Comparison of ENCODE assay signal across 9 cellular contexts in the genomic region with DNA sequence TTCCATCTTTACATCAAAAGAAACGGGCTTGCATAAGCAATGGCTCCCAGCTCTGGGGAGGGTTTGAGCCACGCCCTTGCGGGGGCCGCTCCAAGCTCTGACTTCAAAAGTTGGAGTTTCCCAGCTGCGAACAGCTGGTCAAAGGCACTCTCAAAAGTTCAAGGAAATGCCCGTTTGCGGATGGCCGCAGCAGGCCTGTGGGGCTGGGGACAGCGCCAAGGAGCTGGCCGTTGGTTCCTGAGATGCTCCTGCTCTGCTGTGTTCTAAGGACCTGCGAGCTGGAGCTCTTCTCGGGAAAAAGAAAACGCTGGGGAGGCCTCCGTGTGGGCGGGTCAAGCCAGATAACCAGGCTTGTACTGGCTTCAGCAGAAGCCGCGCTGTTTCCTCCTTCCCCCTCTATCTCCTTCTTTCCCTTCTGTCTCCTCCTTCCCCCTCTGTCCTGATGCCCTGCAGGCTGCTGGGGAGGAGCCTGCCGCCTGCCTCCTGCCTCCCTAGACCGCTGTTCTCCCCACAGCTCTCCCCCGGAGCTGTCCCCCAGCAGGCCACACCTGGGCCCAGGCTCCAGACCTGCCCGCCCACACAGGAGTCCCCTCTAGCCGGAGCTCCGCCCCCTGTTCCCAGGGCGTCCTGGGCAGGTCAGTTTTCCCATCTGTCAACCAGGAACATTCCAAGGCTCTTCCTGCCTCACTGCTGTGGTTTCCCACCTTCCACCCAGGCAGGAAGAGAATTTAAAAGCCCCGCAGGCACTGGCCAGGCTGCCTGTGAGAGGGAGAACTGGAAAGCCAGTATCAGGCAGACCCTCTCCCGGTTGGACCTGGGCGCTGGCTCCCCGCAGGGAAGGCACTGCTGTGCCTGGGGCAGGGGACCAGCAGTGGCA. TPM values are rescaled to one million over a fixed set of nuclear protein-coding genes. Genes with fewer than 3 reads are reported as not detected.
DNase-seq lines count a peak whose midpoint lies in the region; ATAC-seq and TF ChIP-seq lines count a peak whose summit lies in the region.
"Had no signal": no experiment of that assay in that cellular context is flagged by ENCODE, and none has a peak within 500 bp of the region (broad histone marks: within the 10 kb centered on the region; RNA-seq: fewer than 3 reads in every experiment).

No MANE protein-coding gene starts in this region.

- DNase-seq in AG09309 (ENCODE audit: low read depth) (peak; percentile 24), HK-2 (ENCODE audit: unreplicated experiment) (peak; percentile 58), heart right ventricle (peak; percentile 65 to 69), sigmoid colon (peak; percentile 86), cortex of kidney (lab: John Stamatoyannopoulos, UW) (no peak)
- DNase-seq in activated T-helper 2 cell treated with anti-CD3 and anti-CD28 coated beads, Interferon-gamma antibody, Interleukin-2, Interleukin-4, amounts not matched to agents 10 μg/mL and 5 μg/mL and 100 μg/mL, durations not matched to agents 14 hours and 24 hours and 36 hours (ENCODE audit: low spot score), result no peak
- DNase-seq in stimulated activated naive CD4-positive, alpha-beta T cell (lab: John Stamatoyannopoulos, UW), result no peak
- DNase-seq in NK-92 treated with Interleukin-12 subunit alpha and Interleukin-12 subunit beta, amount 100 ng/mL, for 24 hours (lab: John Stamatoyannopoulos, UW), result no peak

- H3K27me3 ChIP-seq in heart right ventricle (no peaks in the 10 kb centered on the region), sigmoid colon (no peaks in the 10 kb centered on the region)

- H3K27ac ChIP-seq in heart right ventricle, result peak overlapping the region in 8 of 10 donors; percentile 36 to 76 (median 70)
- peak overlapping the region; percentile 64 to 73 (median 67) for H3K27ac ChIP-seq in sigmoid colon

- H3K4me1 ChIP-seq in heart right ventricle (peaks cover 0 to 64% (median 48%) of the 10 kb centered on the region in 9 donors), sigmoid colon (peaks cover 0 to 45% (median 22%) of the 10 kb centered on the region in 4 donors)

- peak; percentile 31 to 79 (median 64) for ATAC-seq in heart right ventricle

- no peak for TF ChIP-seq EP300 in sigmoid colon (IDR thresholded peaks at IDR 0.05)

- H3K36me3 Mint-ChIP-seq in activated T-helper 2 cell treated with anti-CD3 and anti-CD28 coated beads, Interferon-gamma antibody, Interleukin-2, Interleukin-4, amounts not matched to agents 10 μg/mL and 5 μg/mL and 100 μg/mL, durations not matched to agents 14 hours and 24 hours and 36 hours (ENCODE audit: low read depth), result peaks cover 14% of the 10 kb centered on the region

- H3K9me3 ChIP-seq in heart right ventricle, result no peaks in the 10 kb centered on the region
- no peaks in the 10 kb centered on the region for H3K9me3 ChIP-seq in sigmoid colon

- intact Hi-C loops in activated T-helper 2 cell treated with anti-CD3 and anti-CD28 coated beads, Interferon-gamma antibody, Interleukin-2, Interleukin-4, amounts not matched to agents 10 μg/mL and 5 μg/mL and 100 μg/mL, durations not matched to agents 14 hours and 24 hours and 36 hours (cut with micrococcal nuclease), result no loop called here
- intact Hi-C loops in heart right ventricle (cut with DNase I) (loop anchor here in 1 of 10 donors (10.0 kb wide), 1 partner anchor 253 kb away; no protein-coding TSS in a partner anchor), sigmoid colon (cut with DNase I) (no loop called here)

- H3K4me3 ChIP-seq in AG09309 (ENCODE audit: control insufficient read depth, low read depth, low read length) (peak overlapping the region; percentile 1), heart right ventricle (peak overlapping the region in 6 of 10 donors; percentile 17 to 40 (median 31)), sigmoid colon (peak overlapping the region in 3 of 4 donors; percentile 7 to 17 (median 17))

- no peaks in the 10 kb centered on the region for H3K9me3 Mint-ChIP-seq in activated T-helper 2 cell treated with anti-CD3 and anti-CD28 coated beads, Interferon-gamma antibody, Interleukin-2, Interleukin-4, amounts not matched to agents 10 μg/mL and 5 μg/mL and 100 μg/mL, durations not matched to agents 14 hours and 24 hours and 36 hours
- H3K9me3 Mint-ChIP-seq: central memory CD8-positive, alpha-beta T cell had no signal

- H3K4me1 Mint-ChIP-seq in activated T-helper 2 cell treated with anti-CD3 and anti-CD28 coated beads, Interferon-gamma antibody, Interleukin-2, Interleukin-4, amounts not matched to agents 10 μg/mL and 5 μg/mL and 100 μg/mL, durations not matched to agents 14 hours and 24 hours and 36 hours (ENCODE audit: low read depth), result peaks cover 6% of the 10 kb centered on the region
- H3K4me1 Mint-ChIP-seq: central memory CD8-positive, alpha-beta T cell had no signal

- WGBS in heart right ventricle, 2 donors, result 30 to 36% methylated on average over 28 of the region's 28 CpGs
- 15 to 25% methylated on average over 28 of the region's 28 CpGs for WGBS in sigmoid colon, 2 donors

- TF ChIP-seq POLR2A in sigmoid colon (IDR thresholded peaks at IDR 0.05), result no peak

- no peaks in the 10 kb centered on the region for H3K27me3 Mint-ChIP-seq in activated T-helper 2 cell treated with anti-CD3 and anti-CD28 coated beads, Interferon-gamma antibody, Interleukin-2, Interleukin-4, amounts not matched to agents 10 μg/mL and 5 μg/mL and 100 μg/mL, durations not matched to agents 14 hours and 24 hours and 36 hours (ENCODE audit: low read depth)
- H3K27me3 Mint-ChIP-seq: central memory CD8-positive, alpha-beta T cell had no signal

- peak overlapping the region; percentile 61 for H3K4me3 Mint-ChIP-seq in activated T-helper 2 cell treated with anti-CD3 and anti-CD28 coated beads, Interferon-gamma antibody, Interleukin-2, Interleukin-4, amounts not matched to agents 10 μg/mL and 5 μg/mL and 100 μg/mL, durations not matched to agents 14 hours and 24 hours and 36 hours (ENCODE audit: low read depth)
- H3K4me3 Mint-ChIP-seq: central memory CD8-positive, alpha-beta T cell had no signal

- peaks cover 0 to 40% (median 16%) of the 10 kb centered on the region in 9 donors for H3K36me3 ChIP-seq in heart right ventricle
- peaks cover 0 to 31% (median 18%) of the 10 kb centered on the region in 4 donors for H3K36me3 ChIP-seq in sigmoid colon

- no peak for TF ChIP-seq CTCF in AG09309 (IDR thresholded peaks at IDR 0.05; ENCODE audit: control insufficient read depth, insufficient read depth, low read depth, low read length, missing control alignments)
- no peak for TF ChIP-seq CTCF in heart right ventricle (IDR thresholded peaks at IDR 0.05)
- TF ChIP-seq CTCF in sigmoid colon (IDR thresholded peaks at IDR 0.05), result no peak

- H3K27ac Mint-ChIP-seq in activated T-helper 2 cell treated with anti-CD3 and anti-CD28 coated beads, Interferon-gamma antibody, Interleukin-2, Interleukin-4, amounts not matched to agents 10 μg/mL and 5 μg/mL and 100 μg/mL, durations not matched to agents 14 hours and 24 hours and 36 hours, result no peak overlapping the region

RNA-seq across cellular contexts. Expression of gene KLF11, which starts 14.1 kb away (rescaled TPM):
- total RNA-seq in activated T-helper 2 cell treated with anti-CD3 and anti-CD28 coated beads, Interferon-gamma antibody, Interleukin-2, Interleukin-4, amounts not matched to agents 10 μg/mL and 5 μg/mL and 100 μg/mL, durations not matched to agents 14 hours and 24 hours and 36 hours, result 7.9 and 9.2 TPM in 2 replicates
- total RNA-seq in heart right ventricle (10 to 100 TPM; 13.3 to 33.7 (median 20.0) TPM), sigmoid colon (10 to 100 TPM; 18.5 to 41.3 (median 29.7) TPM)
- polyA plus RNA-seq in heart right ventricle (1 to 10 TPM; 6.1 to 7.2 TPM), sigmoid colon (1 to 10 TPM; 3.9 to 7.2 (median 5.8) TPM)

RNA-seq across cellular contexts. Expression of gene CYS1, which starts 22.7 kb away (rescaled TPM):
- total RNA-seq in activated T-helper 2 cell treated with anti-CD3 and anti-CD28 coated beads, Interferon-gamma antibody, Interleukin-2, Interleukin-4, amounts not matched to agents 10 μg/mL and 5 μg/mL and 100 μg/mL, durations not matched to agents 14 hours and 24 hours and 36 hours, result 0.78 and 0.89 TPM in 2 replicates
- total RNA-seq in heart right ventricle (1 to 10 TPM in 9 of 10 donors, under 1 TPM in 1; 0.77 to 7.2 (median 4.2) TPM), sigmoid colon (10 to 100 TPM in 2 of 4 donors, 1 to 10 TPM in 2; 7.5 to 24.6 (median 9.6) TPM)
- polyA plus RNA-seq in heart right ventricle (1 to 10 TPM in 1 of 2 donors, under 1 TPM in 1; 0.38 to 1.2 TPM), sigmoid colon (1 to 10 TPM in 1 of 3 donors, under 1 TPM in 2; 0.46 to 1.8 (median 0.83) TPM)

Comparison
In these comparisons a context has a peak if more than half of its experiments do, and no peak if none do; other contexts are left out.
1. DNase-seq: peak in AG09309 (single experiment), HK-2 (single experiment), heart right ventricle (2 of 2) and sigmoid colon (single experiment); none in activated T-helper 2 cell treated with anti-CD3 and anti-CD28 coated beads, Interferon-gamma antibody, Interleukin-2, Interleukin-4, amounts not matched to agents 10 μg/mL and 5 μg/mL and 100 μg/mL, durations not matched to agents 14 hours and 24 hours and 36 hours (single experiment), stimulated activated naive CD4-positive, alpha-beta T cell (0 of 6), NK-92 treated with Interleukin-12 subunit alpha and Interleukin-12 subunit beta, amount 100 ng/mL, for 24 hours (single experiment) and cortex of kidney (single experiment).
2. Peak in every context shown above with its lines, with median percentiles within 50 percentile points of each other: H3K4me3 ChIP-seq.